In genomic region chr14:100108042-100108825, GRCh38 we compare ENCODE assay signal across 1 cellular context.
TF ChIP-seq lines count a peak whose summit lies in the region.

No MANE protein-coding gene starts in this region.

TF ChIP-seq in HEK293, 187 proteins besides CTCF, POLR2A, EP300 and RAD21 (continued from another document and continues in another):
- TF ChIP-seq ZNF624 (tag by site-specific recombination; IDR thresholded peaks at IDR 0.05): no peak
- no peak; the same call in 1 of the 2 replicates for TF ChIP-seq ZNF391 (tag by site-specific recombination; IDR thresholded peaks at IDR 0.05; ENCODE audit: borderline replicate concordance, low read depth)
- no peak for TF ChIP-seq HOXD13 (CRISPR knock-in tag; IDR thresholded peaks at IDR 0.05; ENCODE audit: borderline replicate concordance)
- TF ChIP-seq ATF2 (tag by site-specific recombination; IDR thresholded peaks at IDR 0.05; ENCODE audit: low read depth): no peak
- TF ChIP-seq ZNF341 (tag by site-specific recombination; IDR thresholded peaks at IDR 0.05; ENCODE audit: low read depth): no peak
- no peak for TF ChIP-seq ZNF548 (tag by site-specific recombination; IDR thresholded peaks at IDR 0.05)
- no peak for TF ChIP-seq ZNF114 (tag by site-specific recombination; IDR thresholded peaks at IDR 0.05)
- peak; percentile 78; the same call in 1 of the 2 replicates for TF ChIP-seq ZSCAN30 (tag by site-specific recombination; IDR thresholded peaks at IDR 0.05)
- no peak for TF ChIP-seq ZNF266 (tag by site-specific recombination; IDR thresholded peaks at IDR 0.05; ENCODE audit: low read depth)
- TF ChIP-seq ZSCAN23 (tag by site-specific recombination; IDR thresholded peaks at IDR 0.05): no peak
- TF ChIP-seq KLF16 (tag by site-specific recombination; IDR thresholded peaks at IDR 0.05): peak; percentile 14; the same call in 1 of the 2 replicates
- TF ChIP-seq ZNF623 (tag by site-specific recombination; IDR thresholded peaks at IDR 0.05): no peak
- TF ChIP-seq, protein P1, sequence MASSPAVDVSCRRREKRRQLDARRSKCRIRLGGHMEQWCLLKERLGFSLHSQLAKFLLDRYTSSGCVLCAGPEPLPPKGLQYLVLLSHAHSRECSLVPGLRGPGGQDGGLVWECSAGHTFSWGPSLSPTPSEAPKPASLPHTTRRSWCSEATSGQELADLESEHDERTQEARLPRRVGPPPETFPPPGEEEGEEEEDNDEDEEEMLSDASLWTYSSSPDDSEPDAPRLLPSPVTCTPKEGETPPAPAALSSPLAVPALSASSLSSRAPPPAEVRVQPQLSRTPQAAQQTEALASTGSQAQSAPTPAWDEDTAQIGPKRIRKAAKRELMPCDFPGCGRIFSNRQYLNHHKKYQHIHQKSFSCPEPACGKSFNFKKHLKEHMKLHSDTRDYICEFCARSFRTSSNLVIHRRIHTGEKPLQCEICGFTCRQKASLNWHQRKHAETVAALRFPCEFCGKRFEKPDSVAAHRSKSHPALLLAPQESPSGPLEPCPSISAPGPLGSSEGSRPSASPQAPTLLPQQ (tag by site-specific recombination; IDR thresholded peaks at IDR 0.05): no peak
- TF ChIP-seq ZNF658 (tag by site-specific recombination; IDR thresholded peaks at IDR 0.05): no peak
- no peak for TF ChIP-seq ZNF423 (tag by site-specific recombination; IDR thresholded peaks at IDR 0.05)
- no peak for TF ChIP-seq ZNF670 (tag by site-specific recombination; IDR thresholded peaks at IDR 0.05; ENCODE audit: low read depth)
- TF ChIP-seq ZNF560 (tag by site-specific recombination; IDR thresholded peaks at IDR 0.05; ENCODE audit: borderline replicate concordance): no peak
- TF ChIP-seq, protein P2, sequence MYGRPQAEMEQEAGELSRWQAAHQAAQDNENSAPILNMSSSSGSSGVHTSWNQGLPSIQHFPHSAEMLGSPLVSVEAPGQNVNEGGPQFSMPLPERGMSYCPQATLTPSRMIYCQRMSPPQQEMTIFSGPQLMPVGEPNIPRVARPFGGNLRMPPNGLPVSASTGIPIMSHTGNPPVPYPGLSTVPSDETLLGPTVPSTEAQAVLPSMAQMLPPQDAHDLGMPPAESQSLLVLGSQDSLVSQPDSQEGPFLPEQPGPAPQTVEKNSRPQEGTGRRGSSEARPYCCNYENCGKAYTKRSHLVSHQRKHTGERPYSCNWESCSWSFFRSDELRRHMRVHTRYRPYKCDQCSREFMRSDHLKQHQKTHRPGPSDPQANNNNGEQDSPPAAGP (tag by site-specific recombination; IDR thresholded peaks at IDR 0.05): 0 out of 2 replicates have a peak, but pooled peaks have one; percentile 46
- TF ChIP-seq ZNF510 (tag by site-specific recombination; IDR thresholded peaks at IDR 0.05; ENCODE audit: insufficient replicate concordance): no peak
- no peak for TF ChIP-seq ZNF132 (tag by site-specific recombination; IDR thresholded peaks at IDR 0.05; ENCODE audit: borderline replicate concordance)
- TF ChIP-seq ZNF2 (tag by site-specific recombination; IDR thresholded peaks at IDR 0.05): peak; percentile 79
- peak; percentile 33; the same call in 1 of the 2 replicates for TF ChIP-seq SP7 (tag by site-specific recombination; IDR thresholded peaks at IDR 0.05)
- TF ChIP-seq ZXDB (tag by site-specific recombination; IDR thresholded peaks at IDR 0.05): peak; percentile 58
- peak; percentile 75 for TF ChIP-seq ZNF660 (tag by site-specific recombination; IDR thresholded peaks at IDR 0.05)
- TF ChIP-seq YY1 (tag by site-specific recombination; IDR thresholded peaks at IDR 0.05): no peak
- TF ChIP-seq KLF10 (tag by site-specific recombination; IDR thresholded peaks at IDR 0.05): no peak
- no peak for TF ChIP-seq OVOL3 (tag by site-specific recombination; IDR thresholded peaks at IDR 0.05)
- TF ChIP-seq ZNF335 (tag by site-specific recombination; conservative IDR thresholded peaks at IDR 0.05): peak; percentile 58
- TF ChIP-seq ZNF76 (tag by site-specific recombination; IDR thresholded peaks at IDR 0.05; ENCODE audit: borderline replicate concordance, low read depth): no peak
- TF ChIP-seq ZNF600 (tag by site-specific recombination; IDR thresholded peaks at IDR 0.05): 0 out of 2 replicates have a peak, but pooled peaks have one; percentile 38
- TF ChIP-seq ZNF621 (tag by site-specific recombination; IDR thresholded peaks at IDR 0.05): no peak
- TF ChIP-seq ZNF416 (tag by site-specific recombination; IDR thresholded peaks at IDR 0.05): no peak
- no peak for TF ChIP-seq ZNF777 (tag by site-specific recombination; IDR thresholded peaks at IDR 0.05; ENCODE audit: borderline replicate concordance)
- no peak for TF ChIP-seq ZNF302 (tag by site-specific recombination; IDR thresholded peaks at IDR 0.05; ENCODE audit: low read depth)
- TF ChIP-seq ZNF175 (tag by site-specific recombination; IDR thresholded peaks at IDR 0.05): no peak
- TF ChIP-seq ZNF629 (tag by site-specific recombination; IDR thresholded peaks at IDR 0.05): 0 out of 2 replicates have a peak, but pooled peaks have one; percentile 27
- TF ChIP-seq ZNF211 (tag by site-specific recombination; IDR thresholded peaks at IDR 0.05; ENCODE audit: low read depth): no peak
- TF ChIP-seq, protein P3, sequence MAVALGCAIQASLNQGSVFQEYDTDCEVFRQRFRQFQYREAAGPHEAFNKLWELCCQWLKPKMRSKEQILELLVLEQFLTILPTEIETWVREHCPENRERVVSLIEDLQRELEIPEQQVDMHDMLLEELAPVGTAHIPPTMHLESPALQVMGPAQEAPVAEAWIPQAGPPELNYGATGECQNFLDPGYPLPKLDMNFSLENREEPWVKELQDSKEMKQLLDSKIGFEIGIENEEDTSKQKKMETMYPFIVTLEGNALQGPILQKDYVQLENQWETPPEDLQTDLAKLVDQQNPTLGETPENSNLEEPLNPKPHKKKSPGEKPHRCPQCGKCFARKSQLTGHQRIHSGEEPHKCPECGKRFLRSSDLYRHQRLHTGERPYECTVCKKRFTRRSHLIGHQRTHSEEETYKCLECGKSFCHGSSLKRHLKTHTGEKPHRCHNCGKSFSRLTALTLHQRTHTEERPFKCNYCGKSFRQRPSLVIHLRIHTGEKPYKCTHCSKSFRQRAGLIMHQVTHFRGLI (tag by site-specific recombination; IDR thresholded peaks at IDR 0.05): no peak
- 0 out of 2 replicates have a peak, but pooled peaks have one; percentile 37 for TF ChIP-seq ZFHX2 (tag by site-specific recombination; conservative IDR thresholded peaks at IDR 0.05)
- no peak for TF ChIP-seq TRIM28 (IDR thresholded peaks at IDR 0.05; ENCODE audit: borderline replicate concordance, low read length)
- no peak for TF ChIP-seq ZNF549 (tag by site-specific recombination; IDR thresholded peaks at IDR 0.05)
- no peak for TF ChIP-seq IKZF3 (tag by site-specific recombination; IDR thresholded peaks at IDR 0.05)
- TF ChIP-seq ZNF639 (tag by site-specific recombination; IDR thresholded peaks at IDR 0.05): no peak
- TF ChIP-seq, protein P4, sequence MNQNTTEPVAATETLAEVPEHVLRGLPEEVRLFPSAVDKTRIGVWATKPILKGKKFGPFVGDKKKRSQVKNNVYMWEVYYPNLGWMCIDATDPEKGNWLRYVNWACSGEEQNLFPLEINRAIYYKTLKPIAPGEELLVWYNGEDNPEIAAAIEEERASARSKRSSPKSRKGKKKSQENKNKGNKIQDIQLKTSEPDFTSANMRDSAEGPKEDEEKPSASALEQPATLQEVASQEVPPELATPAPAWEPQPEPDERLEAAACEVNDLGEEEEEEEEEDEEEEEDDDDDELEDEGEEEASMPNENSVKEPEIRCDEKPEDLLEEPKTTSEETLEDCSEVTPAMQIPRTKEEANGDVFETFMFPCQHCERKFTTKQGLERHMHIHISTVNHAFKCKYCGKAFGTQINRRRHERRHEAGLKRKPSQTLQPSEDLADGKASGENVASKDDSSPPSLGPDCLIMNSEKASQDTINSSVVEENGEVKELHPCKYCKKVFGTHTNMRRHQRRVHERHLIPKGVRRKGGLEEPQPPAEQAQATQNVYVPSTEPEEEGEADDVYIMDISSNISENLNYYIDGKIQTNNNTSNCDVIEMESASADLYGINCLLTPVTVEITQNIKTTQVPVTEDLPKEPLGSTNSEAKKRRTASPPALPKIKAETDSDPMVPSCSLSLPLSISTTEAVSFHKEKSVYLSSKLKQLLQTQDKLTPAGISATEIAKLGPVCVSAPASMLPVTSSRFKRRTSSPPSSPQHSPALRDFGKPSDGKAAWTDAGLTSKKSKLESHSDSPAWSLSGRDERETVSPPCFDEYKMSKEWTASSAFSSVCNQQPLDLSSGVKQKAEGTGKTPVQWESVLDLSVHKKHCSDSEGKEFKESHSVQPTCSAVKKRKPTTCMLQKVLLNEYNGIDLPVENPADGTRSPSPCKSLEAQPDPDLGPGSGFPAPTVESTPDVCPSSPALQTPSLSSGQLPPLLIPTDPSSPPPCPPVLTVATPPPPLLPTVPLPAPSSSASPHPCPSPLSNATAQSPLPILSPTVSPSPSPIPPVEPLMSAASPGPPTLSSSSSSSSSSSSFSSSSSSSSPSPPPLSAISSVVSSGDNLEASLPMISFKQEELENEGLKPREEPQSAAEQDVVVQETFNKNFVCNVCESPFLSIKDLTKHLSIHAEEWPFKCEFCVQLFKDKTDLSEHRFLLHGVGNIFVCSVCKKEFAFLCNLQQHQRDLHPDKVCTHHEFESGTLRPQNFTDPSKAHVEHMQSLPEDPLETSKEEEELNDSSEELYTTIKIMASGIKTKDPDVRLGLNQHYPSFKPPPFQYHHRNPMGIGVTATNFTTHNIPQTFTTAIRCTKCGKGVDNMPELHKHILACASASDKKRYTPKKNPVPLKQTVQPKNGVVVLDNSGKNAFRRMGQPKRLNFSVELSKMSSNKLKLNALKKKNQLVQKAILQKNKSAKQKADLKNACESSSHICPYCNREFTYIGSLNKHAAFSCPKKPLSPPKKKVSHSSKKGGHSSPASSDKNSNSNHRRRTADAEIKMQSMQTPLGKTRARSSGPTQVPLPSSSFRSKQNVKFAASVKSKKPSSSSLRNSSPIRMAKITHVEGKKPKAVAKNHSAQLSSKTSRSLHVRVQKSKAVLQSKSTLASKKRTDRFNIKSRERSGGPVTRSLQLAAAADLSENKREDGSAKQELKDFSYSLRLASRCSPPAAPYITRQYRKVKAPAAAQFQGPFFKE (tag by site-specific recombination; IDR thresholded peaks at IDR 0.05; ENCODE audit: borderline replicate concordance): no peak
- TF ChIP-seq ZBTB48 (tag by site-specific recombination; IDR thresholded peaks at IDR 0.05): 0 out of 2 replicates have a peak, but pooled peaks have one; percentile 13
- TF ChIP-seq ZSCAN18 (tag by site-specific recombination; IDR thresholded peaks at IDR 0.05): no peak
- peak; percentile 36; the same call in 1 of the 2 replicates for TF ChIP-seq PATZ1 (tag by site-specific recombination; IDR thresholded peaks at IDR 0.05)
- no peak for TF ChIP-seq GLI4 (tag by site-specific recombination; IDR thresholded peaks at IDR 0.05)
